Comparison of ENCODE assay signal across 8 cellular contexts in the genomic region with DNA sequence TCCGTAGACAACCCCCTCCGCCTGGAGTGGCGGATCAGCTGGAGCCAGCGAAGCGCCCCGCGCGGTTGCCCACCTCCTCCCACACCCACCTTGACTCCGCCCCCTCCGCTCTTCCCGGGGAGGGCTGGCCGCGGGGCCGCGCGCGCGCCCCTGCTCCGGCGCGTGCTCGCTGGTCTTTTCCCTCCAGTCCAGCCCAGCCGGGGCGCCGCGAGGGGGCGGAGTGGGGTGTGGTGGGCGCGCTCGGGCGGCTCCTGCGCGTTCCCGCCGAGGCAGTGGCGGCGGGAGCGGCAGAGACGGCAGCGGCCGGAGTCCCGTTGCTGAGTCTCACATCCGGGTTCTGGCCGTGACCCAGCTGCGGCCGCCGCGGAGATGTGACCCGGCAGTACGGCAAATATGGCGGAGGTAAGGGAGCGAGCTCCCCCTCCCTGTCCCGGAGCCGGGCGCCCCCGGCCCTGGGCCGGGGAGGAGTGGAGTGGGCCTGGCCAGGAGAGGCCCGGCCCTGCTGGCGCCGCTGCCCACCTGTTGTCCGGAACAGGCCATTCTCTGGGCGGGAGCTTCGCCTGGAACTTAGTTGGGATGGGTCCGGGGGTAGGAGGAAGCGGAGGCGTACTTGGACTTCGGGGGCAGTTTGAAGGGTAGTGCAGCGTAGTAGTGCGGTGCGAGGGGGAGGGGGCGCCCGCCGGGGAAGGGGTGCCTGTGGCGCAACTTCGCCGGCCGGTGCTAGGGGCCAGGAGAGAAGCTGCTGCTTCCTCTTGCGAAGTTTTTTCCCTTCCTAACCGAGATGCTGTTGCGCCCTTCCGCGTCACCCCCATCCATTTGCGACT. TPM values are rescaled to one million over a fixed set of nuclear protein-coding genes. Genes with fewer than 3 reads are reported as not detected.
DNase-seq lines count a peak whose midpoint lies in the region; ATAC-seq and TF ChIP-seq lines count a peak whose summit lies in the region.

No MANE protein-coding gene starts in this region.

- H3K36me3 ChIP-seq in H7 (replicated peaks; ENCODE audit: control insufficient read depth, insufficient read depth, low read length) (no peaks in the 10 kb centered on the region), RWPE2 (ENCODE audit: low read depth) (peaks cover 4% of the 10 kb centered on the region; the same call in 1 of the 2 replicates), neural cell (ENCODE audit: insufficient read depth, low read length) (no peaks in the 10 kb centered on the region)

- peaks cover 22% of the 10 kb centered on the region for H3K36me3 Mint-ChIP-seq in stimulated activated naive CD8-positive, alpha-beta T cell treated with anti-CD3 and anti-CD28 coated beads, Interleukin-15, Interleukin-2, amounts not matched to agents 100 ng/mL and 50 ng/mL, for 24 hours (ENCODE audit: low read depth)

- peak overlapping the region; percentile 65 for H3K9ac ChIP-seq in neural cell (ENCODE audit: low read length)

- ATAC-seq in RWPE2 (ENCODE audit: low read depth): peak; percentile 63

- H3K9me2 ChIP-seq in neural cell (ENCODE audit: insufficient read depth, low read length): no peaks in the 10 kb centered on the region

- H3F3A ChIP-seq in neural cell (ENCODE audit: insufficient read depth, low read length, poor library complexity, severe bottlenecking): no peaks in the 10 kb centered on the region

- no peaks in the 10 kb centered on the region for H3K27me3 Mint-ChIP-seq in stimulated activated naive CD8-positive, alpha-beta T cell treated with anti-CD3 and anti-CD28 coated beads, Interleukin-15, Interleukin-2, amounts not matched to agents 100 ng/mL and 50 ng/mL, for 24 hours

- peak overlapping the region; percentile 90 for H3K4me3 ChIP-seq in H7 (ENCODE audit: insufficient read depth, low read depth, low read length)
- peak overlapping the region; percentile 54 for H3K4me3 ChIP-seq in RWPE2 (ENCODE audit: severe bottlenecking)
- H3K4me3 ChIP-seq in neural cell (ENCODE audit: low read length): peak overlapping the region; percentile 78

- H3K27ac ChIP-seq in RWPE2 (ENCODE audit: poor library complexity, severe bottlenecking) (peak overlapping the region; percentile 82), neural cell (ENCODE audit: low read length) (peak overlapping the region; percentile 50)

- H3K4me3 Mint-ChIP-seq in stimulated activated naive CD8-positive, alpha-beta T cell treated with anti-CD3 and anti-CD28 coated beads, Interleukin-15, Interleukin-2, amounts not matched to agents 100 ng/mL and 50 ng/mL, for 24 hours: peak overlapping the region; percentile 97

- TF ChIP-seq CTCF in RWPE2 (IDR thresholded peaks at IDR 0.05; ENCODE audit: poor library complexity, severe bottlenecking) (peak; percentile 36), neural cell (IDR thresholded peaks at IDR 0.05; ENCODE audit: poor library complexity, severe bottlenecking) (peak; percentile 70)

- in situ Hi-C loops in G401 (cut with HindIII; ENCODE audit: low sequenced_read_pairs): no loop called here

- H3K4me1 Mint-ChIP-seq in stimulated activated naive CD8-positive, alpha-beta T cell treated with anti-CD3 and anti-CD28 coated beads, Interleukin-15, Interleukin-2, amounts not matched to agents 100 ng/mL and 50 ng/mL, for 24 hours (ENCODE audit: low read depth): peaks cover 73% of the 10 kb centered on the region

- no peaks in the 10 kb centered on the region for H3K9me3 Mint-ChIP-seq in stimulated activated naive CD8-positive, alpha-beta T cell treated with anti-CD3 and anti-CD28 coated beads, Interleukin-15, Interleukin-2, amounts not matched to agents 100 ng/mL and 50 ng/mL, for 24 hours

- TF ChIP-seq EP300 in neural cell (conservative IDR thresholded peaks at IDR 0.05; ENCODE audit: poor library complexity, severe bottlenecking): no peak

- peaks cover 53% of the 10 kb centered on the region for H3K79me2 ChIP-seq in neural cell (replicated peaks; ENCODE audit: insufficient read depth, low read length)

- TF ChIP-seq RAD21 in neural cell (conservative IDR thresholded peaks at IDR 0.05): no peak

- H3K4me1 ChIP-seq in RWPE2 (ENCODE audit: insufficient read depth, poor library complexity, severe bottlenecking): peaks cover 37% of the 10 kb centered on the region

- peak overlapping the region; percentile 92 for H3K27ac Mint-ChIP-seq in stimulated activated naive CD8-positive, alpha-beta T cell treated with anti-CD3 and anti-CD28 coated beads, Interleukin-15, Interleukin-2, amounts not matched to agents 100 ng/mL and 50 ng/mL, for 24 hours

- H3K27me3 ChIP-seq in H7 (ENCODE audit: control insufficient read depth, insufficient read depth, low read length): no peaks in the 10 kb centered on the region
- H3K27me3 ChIP-seq in RWPE2 (ENCODE audit: insufficient read depth, poor library complexity, severe bottlenecking): no peaks in the 10 kb centered on the region
- no peaks in the 10 kb centered on the region for H3K27me3 ChIP-seq in neural cell (ENCODE audit: insufficient read depth, low read depth, low read length)

- H2AFZ ChIP-seq in neural cell (ENCODE audit: low read depth, low read length): peak overlapping the region; percentile 48

- DNase-seq in G401 (ENCODE audit: low spot score) (peak; percentile 92), H7 (peak; percentile 95), LoVo (ENCODE audit: low spot score) (peak; percentile 92), RWPE2 (ENCODE audit: low spot score) (peak; percentile 91), activated gamma-delta T cell (lab: John Stamatoyannopoulos, UW) (peak; percentile 94), fibroblast of the conjunctiva (ENCODE audit: low read depth) (peak; percentile 85)

- peak overlapping the region; percentile 74 for H3K4me2 ChIP-seq in neural cell (ENCODE audit: low read length)

- H3K9me3 ChIP-seq in RWPE2 (ENCODE audit: severe bottlenecking) (no peaks in the 10 kb centered on the region), neural cell (ENCODE audit: low read length) (no peaks in the 10 kb centered on the region)

- H4K20me1 ChIP-seq in neural cell (ENCODE audit: insufficient read depth): no peaks in the 10 kb centered on the region

TF ChIP-seq in neural cell, 6 proteins besides CTCF, POLR2A, EP300 and RAD21:
- TF ChIP-seq EZH2 (IDR thresholded peaks at IDR 0.05; ENCODE audit: borderline replicate concordance, insufficient read depth, low read length, poor library complexity, severe bottlenecking): no peak
- peak; percentile 49 for TF ChIP-seq POLR2AphosphoS5 (IDR thresholded peaks at IDR 0.05)
- TF ChIP-seq TAF1 (IDR thresholded peaks at IDR 0.05; ENCODE audit: low read depth): peak; percentile 37
- TF ChIP-seq, protein P1, sequence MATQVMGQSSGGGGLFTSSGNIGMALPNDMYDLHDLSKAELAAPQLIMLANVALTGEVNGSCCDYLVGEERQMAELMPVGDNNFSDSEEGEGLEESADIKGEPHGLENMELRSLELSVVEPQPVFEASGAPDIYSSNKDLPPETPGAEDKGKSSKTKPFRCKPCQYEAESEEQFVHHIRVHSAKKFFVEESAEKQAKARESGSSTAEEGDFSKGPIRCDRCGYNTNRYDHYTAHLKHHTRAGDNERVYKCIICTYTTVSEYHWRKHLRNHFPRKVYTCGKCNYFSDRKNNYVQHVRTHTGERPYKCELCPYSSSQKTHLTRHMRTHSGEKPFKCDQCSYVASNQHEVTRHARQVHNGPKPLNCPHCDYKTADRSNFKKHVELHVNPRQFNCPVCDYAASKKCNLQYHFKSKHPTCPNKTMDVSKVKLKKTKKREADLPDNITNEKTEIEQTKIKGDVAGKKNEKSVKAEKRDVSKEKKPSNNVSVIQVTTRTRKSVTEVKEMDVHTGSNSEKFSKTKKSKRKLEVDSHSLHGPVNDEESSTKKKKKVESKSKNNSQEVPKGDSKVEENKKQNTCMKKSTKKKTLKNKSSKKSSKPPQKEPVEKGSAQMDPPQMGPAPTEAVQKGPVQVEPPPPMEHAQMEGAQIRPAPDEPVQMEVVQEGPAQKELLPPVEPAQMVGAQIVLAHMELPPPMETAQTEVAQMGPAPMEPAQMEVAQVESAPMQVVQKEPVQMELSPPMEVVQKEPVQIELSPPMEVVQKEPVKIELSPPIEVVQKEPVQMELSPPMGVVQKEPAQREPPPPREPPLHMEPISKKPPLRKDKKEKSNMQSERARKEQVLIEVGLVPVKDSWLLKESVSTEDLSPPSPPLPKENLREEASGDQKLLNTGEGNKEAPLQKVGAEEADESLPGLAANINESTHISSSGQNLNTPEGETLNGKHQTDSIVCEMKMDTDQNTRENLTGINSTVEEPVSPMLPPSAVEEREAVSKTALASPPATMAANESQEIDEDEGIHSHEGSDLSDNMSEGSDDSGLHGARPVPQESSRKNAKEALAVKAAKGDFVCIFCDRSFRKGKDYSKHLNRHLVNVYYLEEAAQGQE (IDR thresholded peaks at IDR 0.05; ENCODE audit: borderline replicate concordance): no peak
- no peak for TF ChIP-seq SMC3 (conservative IDR thresholded peaks at IDR 0.05; ENCODE audit: poor library complexity)
- TF ChIP-seq MXI1 (conservative IDR thresholded peaks at IDR 0.05; ENCODE audit: poor library complexity, severe bottlenecking): peak; percentile 58

RNA-seq across cellular contexts. Expression of a gene that starts 5.4 kb away (rescaled TPM):
- total RNA-seq in G401 (2014; rRNA removed; shearing (Covaris generic)): 13.5 and 20.5 TPM in 2 replicates
- total RNA-seq in H7 (2014; rRNA removed; shearing (Covaris generic)): 31.7 and 44.8 TPM in 2 replicates
- polyA plus RNA-seq in neural cell: 13.1 and 16.1 TPM in 2 replicates
- polyA minus RNA-seq in neural cell: 34.8 and 44.9 TPM in 2 replicates

RNA-seq across cellular contexts. Expression of a gene that starts 5.6 kb away (rescaled TPM):
- 3.7 and 7.3 TPM in 2 replicates for total RNA-seq in G401 (2014; rRNA removed; shearing (Covaris generic))
- total RNA-seq in H7 (2014; rRNA removed; shearing (Covaris generic)): 1.6 and 3.8 TPM in 2 replicates
- 4.5 and 8.4 TPM in 2 replicates for polyA plus RNA-seq in neural cell
- 19.5 and 23.0 TPM in 2 replicates for polyA minus RNA-seq in neural cell

Comparison
In these comparisons a context has a peak if more than half of its experiments do, and no peak if none do; other contexts are left out.
1. Peak in every context shown above with its lines: DNase-seq, ATAC-seq, H3K4me3 ChIP-seq and H3K27ac ChIP-seq.